In genomic region chr3:98732239-98733054, GRCh38 we compare ENCODE assay signal across 9 cellular contexts. TPM values are rescaled to one million over a fixed set of nuclear protein-coding genes. Genes with fewer than 3 reads are reported as not detected.
DNase-seq lines count a peak whose midpoint lies in the region; ATAC-seq, FAIRE-seq and TF ChIP-seq lines count a peak whose summit lies in the region.
"Had no signal": no experiment of that assay in that cellular context is flagged by ENCODE, and none has a peak within 500 bp of the region (broad histone marks: within the 10 kb centered on the region; RNA-seq: fewer than 3 reads in every experiment).

No MANE protein-coding gene starts in this region.

- peak overlapping the region; percentile 91 for H2AFZ ChIP-seq in osteoblast (ENCODE audit: low read length)

- POLR2A ChIA-PET in activated CD4-positive, alpha-beta T cell treated with anti-CD3 and anti-CD28 coated beads, Interleukin-2, amount 10 ng/mL, durations not matched to agents 7 days and 5 days (lab: Charles Lee): no interaction called here

- peaks cover 36% of the 10 kb centered on the region for H3K79me2 ChIP-seq in osteoblast (ENCODE audit: insufficient read depth, low read length)

- H3K4me1 ChIP-seq in osteoblast (ENCODE audit: insufficient read depth, low read length): peaks cover 32% of the 10 kb centered on the region

- H3K4me2 ChIP-seq in osteoblast (ENCODE audit: insufficient read depth, low read length): peak overlapping the region; percentile 97

- no peaks in the 10 kb centered on the region for H3K9me3 Mint-ChIP-seq in activated CD4-positive, alpha-beta T cell treated with anti-CD3 and anti-CD28 coated beads, Interleukin-2, amount 10 ng/mL, durations not matched to agents 7 days and 5 days
- H3K9me3 Mint-ChIP-seq in activated naive CD8-positive, alpha-beta T cell treated with anti-CD3 and anti-CD28 coated beads, Interleukin-2, amount 50 U/mL, for 24 hours: no peaks in the 10 kb centered on the region

- H3K36me3 Mint-ChIP-seq in activated CD4-positive, alpha-beta T cell treated with anti-CD3 and anti-CD28 coated beads, Interleukin-2, amount 10 ng/mL, durations not matched to agents 7 days and 5 days (ENCODE audit: low read depth): no peaks in the 10 kb centered on the region
- no peaks in the 10 kb centered on the region for H3K36me3 Mint-ChIP-seq in activated naive CD8-positive, alpha-beta T cell treated with anti-CD3 and anti-CD28 coated beads, Interleukin-2, amount 50 U/mL, for 24 hours (ENCODE audit: low read depth)

- intact Hi-C loops in left cardiac atrium (cut with DNase I): loop anchor here in 1 of 2 donors (10.0 kb wide), 1 partner anchor 52 kb away; no protein-coding TSS in a partner anchor

- TF ChIP-seq CTCF in HFF-Myc (IDR thresholded peaks at IDR 0.05; ENCODE audit: low read depth, low read length, missing control alignments) (no peak), osteoblast (IDR thresholded peaks at IDR 0.05; ENCODE audit: extremely low read depth, low read depth, low read length) (no peak)

- no peak overlapping the region for H3K27ac Mint-ChIP-seq in activated CD4-positive, alpha-beta T cell treated with anti-CD3 and anti-CD28 coated beads, Interleukin-2, amount 10 ng/mL, durations not matched to agents 7 days and 5 days
- H3K27ac Mint-ChIP-seq in activated naive CD8-positive, alpha-beta T cell treated with anti-CD3 and anti-CD28 coated beads, Interleukin-2, amount 50 U/mL, for 24 hours: no peak overlapping the region

- no peak overlapping the region for H3K27ac ChIP-seq in osteoblast (ENCODE audit: low read depth, low read length)

- H3K9me3 ChIP-seq in osteoblast (ENCODE audit: low read depth, low read length): no peaks in the 10 kb centered on the region

- peaks cover 17% of the 10 kb centered on the region for H3K4me1 Mint-ChIP-seq in activated CD4-positive, alpha-beta T cell treated with anti-CD3 and anti-CD28 coated beads, Interleukin-2, amount 10 ng/mL, durations not matched to agents 7 days and 5 days
- H3K4me1 Mint-ChIP-seq in activated naive CD8-positive, alpha-beta T cell treated with anti-CD3 and anti-CD28 coated beads, Interleukin-2, amount 50 U/mL, for 24 hours: peaks cover 23% of the 10 kb centered on the region

- H3K4me3 ChIP-seq in HFF-Myc (replicated peaks; ENCODE audit: low read depth, low read length) (peak overlapping the region; percentile 48), osteoblast (ENCODE audit: insufficient read depth, low read length) (peak overlapping the region; percentile 82)

- H4K20me1 ChIP-seq in osteoblast (ENCODE audit: insufficient read depth, low read length): peaks cover 3% of the 10 kb centered on the region

- CTCF ChIA-PET in activated CD4-positive, alpha-beta T cell treated with anti-CD3 and anti-CD28 coated beads, Interleukin-2, amount 10 ng/mL, durations not matched to agents 7 days and 5 days (lab: Charles Lee): no interaction called here

- peak; percentile 2 for ATAC-seq in activated naive CD8-positive, alpha-beta T cell treated with anti-CD3 and anti-CD28 coated beads, Interleukin-2, amount 50 U/mL, for 24 hours
- peak; percentile 75 to 84 for ATAC-seq in left cardiac atrium

- peak; percentile 14 for DNase-seq in activated CD4-positive, alpha-beta T cell treated with anti-CD3 and anti-CD28 coated beads, Interleukin-2, amount 10 ng/mL, durations not matched to agents 7 days and 5 days
- DNase-seq in activated CD4-positive, alpha-beta T cell treated with anti-CD3 and anti-CD28 coated beads for 1 hour: no peak
- DNase-seq in HFF-Myc (ENCODE audit: extremely low read depth, low read depth) (no peak), NCI-H1694 (lab: John Stamatoyannopoulos, UW) (peak; percentile 88), left cardiac atrium (peak; percentile 62), osteoblast (ENCODE audit: insufficient read length, low spot score, missing footprints) (peak; percentile 88), RCC 7860 (ENCODE audit: low spot score) (no peak)
- peak; percentile 23 for DNase-seq in activated naive CD8-positive, alpha-beta T cell treated with anti-CD3 and anti-CD28 coated beads, Interleukin-2, amount 50 U/mL, for 24 hours

- peak overlapping the region; percentile 71 for H3K4me3 Mint-ChIP-seq in activated CD4-positive, alpha-beta T cell treated with anti-CD3 and anti-CD28 coated beads, Interleukin-2, amount 10 ng/mL, durations not matched to agents 7 days and 5 days
- peak overlapping the region; percentile 77 for H3K4me3 Mint-ChIP-seq in activated naive CD8-positive, alpha-beta T cell treated with anti-CD3 and anti-CD28 coated beads, Interleukin-2, amount 50 U/mL, for 24 hours

- no peak for FAIRE-seq in RCC 7860 (lab: Jason Lieb, UNC)
- FAIRE-seq: GM18507 had no signal

- no peaks in the 10 kb centered on the region for H3K36me3 ChIP-seq in osteoblast (ENCODE audit: insufficient read depth, low read length)

- peaks cover 68% of the 10 kb centered on the region for H3K27me3 Mint-ChIP-seq in activated CD4-positive, alpha-beta T cell treated with anti-CD3 and anti-CD28 coated beads, Interleukin-2, amount 10 ng/mL, durations not matched to agents 7 days and 5 days
- peaks cover 54% of the 10 kb centered on the region for H3K27me3 Mint-ChIP-seq in activated naive CD8-positive, alpha-beta T cell treated with anti-CD3 and anti-CD28 coated beads, Interleukin-2, amount 50 U/mL, for 24 hours

- peaks cover 19% of the 10 kb centered on the region for H3K27me3 ChIP-seq in osteoblast (ENCODE audit: insufficient read depth, low read length)

RNA-seq across cellular contexts. Expression of gene ST3GAL6, which starts 30.7 kb away (rescaled TPM):
- total RNA-seq in activated CD4-positive, alpha-beta T cell treated with anti-CD3 and anti-CD28 coated beads, Interleukin-2, amount 10 ng/mL, durations not matched to agents 7 days and 5 days: under 1 TPM; 0.07 to 0.08 TPM
- total RNA-seq in left cardiac atrium (10 to 100 TPM; 22.2 to 36.3 TPM), osteoblast (2.2 and 2.7 TPM in 2 replicates)

Comparison
In these comparisons a context has a peak if more than half of its experiments do, and no peak if none do; other contexts are left out.
1. DNase-seq: peak in activated CD4-positive, alpha-beta T cell treated with anti-CD3 and anti-CD28 coated beads, Interleukin-2, amount 10 ng/mL, durations not matched to agents 7 days and 5 days (single experiment), NCI-H1694 (single experiment), activated naive CD8-positive, alpha-beta T cell treated with anti-CD3 and anti-CD28 coated beads, Interleukin-2, amount 50 U/mL, for 24 hours (single experiment), left cardiac atrium (single experiment) and osteoblast (single experiment); none in activated CD4-positive, alpha-beta T cell treated with anti-CD3 and anti-CD28 coated beads for 1 hour (single experiment), HFF-Myc (single experiment) and RCC 7860 (single experiment).